8 cellular contexts compared by ENCODE assay signal in the genomic region with DNA sequence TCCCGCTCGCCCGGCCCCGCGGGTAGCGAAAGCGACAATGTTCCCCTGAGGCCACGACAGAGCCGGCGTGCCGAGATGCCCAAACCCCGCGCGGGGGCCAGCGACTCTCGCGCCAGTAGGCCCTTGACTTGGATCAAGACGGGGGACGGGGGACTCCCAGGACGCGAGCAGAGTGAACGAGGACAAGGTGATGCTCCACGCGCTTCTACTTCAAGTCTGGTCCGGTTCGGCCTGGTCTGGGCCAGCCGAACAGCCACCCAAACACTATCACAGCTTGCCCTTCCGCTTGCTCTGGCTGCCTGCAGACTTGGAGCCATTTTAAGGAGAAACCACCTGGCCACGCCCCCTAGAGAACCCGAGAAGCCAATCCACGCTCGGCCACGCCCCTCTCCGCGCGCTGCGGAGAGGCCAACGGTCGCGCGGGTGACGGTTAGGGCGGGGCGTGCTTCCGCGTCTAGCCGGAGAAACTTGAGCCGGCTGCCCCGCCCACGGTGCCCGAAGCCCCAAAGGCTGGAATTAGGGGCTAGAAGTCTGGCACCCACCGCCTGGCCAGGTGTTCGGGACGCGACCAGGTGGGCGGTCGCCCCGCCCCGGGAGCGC. TPM values are rescaled to one million over a fixed set of nuclear protein-coding genes. Genes with fewer than 3 reads are reported as not detected.
A peak's percentile ranks its signal among the peaks of the same experiment; 100 is the strongest.
DNase-seq lines count a peak whose midpoint lies in the region; ATAC-seq, FAIRE-seq and TF ChIP-seq lines count a peak whose summit lies in the region.

No MANE protein-coding gene starts in this region.

- no peaks in the 10 kb centered on the region for H3K27me3 Mint-ChIP-seq in type B pancreatic cell

- H3K27ac ChIP-seq in adipose tissue (ENCODE audit: low read depth, low read length) = peak overlapping the region; percentile 98

- intact Hi-C loops in cardiac septum (cut with DNase I) = no loop called here

- 0% methylated on average over 60 of the region's 60 CpGs for WGBS in adipose tissue, 3 donors

- peak overlapping the region; percentile 97 for H3K27ac Mint-ChIP-seq in type B pancreatic cell

- FAIRE-seq in GM12892 (lab: Jason Lieb, UNC) = no peak

- H3K4me3 Mint-ChIP-seq in type B pancreatic cell = peak overlapping the region; percentile 96

- peak; percentile 50 for ATAC-seq in HG02840 (IDR thresholded peaks at IDR 0.05; ENCODE audit: low FRiP score, unreplicated experiment)

- H3K4me1 Mint-ChIP-seq in type B pancreatic cell (ENCODE audit: unreplicated experiment) = peaks cover 11% of the 10 kb centered on the region

- no peaks in the 10 kb centered on the region for H3K9me3 Mint-ChIP-seq in type B pancreatic cell

- DNase-seq in GM12892 (ENCODE audit: insufficient read length) = peak; percentile 88
- peak; percentile 94 for DNase-seq in NCI-H1436 (lab: John Stamatoyannopoulos, UW)
- DNase-seq in SW480 (ENCODE audit: low spot score) = peak; percentile 96
- DNase-seq in cardiac septum (ENCODE audit: low spot score) = peak; percentile 99
- DNase-seq in pons (ENCODE audit: low spot score) = peak; percentile 97
- peak; percentile 98 for DNase-seq in type B pancreatic cell (ENCODE audit: extremely low spot score, unreplicated experiment)

- TF ChIP-seq POLR2A in GM12892 (IDR thresholded peaks at IDR 0.05; ENCODE audit: low read depth, low read length) = peak; percentile 100

- peaks cover 4% of the 10 kb centered on the region for H3K36me3 Mint-ChIP-seq in type B pancreatic cell

- no peak for TF ChIP-seq CTCF in type B pancreatic cell (conservative IDR thresholded peaks at IDR 0.05)

RNA-seq across cellular contexts. Expression of gene NDUFAF3, which starts 0.6 kb away (rescaled TPM):
- 45.3 TPM for polyA plus RNA-seq in GM12892 (2012; ENCODE audit: missing spikeins)
- polyA plus RNA-seq in adipose tissue = 100 to 1,000 TPM in 2 of 3 donors, 10 to 100 TPM in 1; 38.6 to 163 (median 120) TPM
- total RNA-seq in cardiac septum (140 TPM), type B pancreatic cell (ENCODE audit: low replicate concordance) (62.0 and 67.0 TPM in 2 replicates)

RNA-seq across cellular contexts. Expression of gene DALRD3, which starts 2.9 kb away (rescaled TPM):
- polyA plus RNA-seq in GM12892 (2012; ENCODE audit: missing spikeins) = 20.5 TPM
- 10 to 100 TPM; 25.5 to 46.4 (median 25.9) TPM for polyA plus RNA-seq in adipose tissue
- total RNA-seq in cardiac septum = 13.6 TPM
- 31.2 and 36.0 TPM in 2 replicates for total RNA-seq in type B pancreatic cell (ENCODE audit: low replicate concordance)

RNA-seq across cellular contexts. Expression of gene IMPDH2, which starts 7.9 kb away (rescaled TPM):
- polyA plus RNA-seq in GM12892 (2012; ENCODE audit: missing spikeins) = 252 TPM
- polyA plus RNA-seq in adipose tissue = 100 to 1,000 TPM; 124 to 247 (median 150) TPM
- 49.5 TPM for total RNA-seq in cardiac septum
- total RNA-seq in type B pancreatic cell (ENCODE audit: low replicate concordance) = 221 and 256 TPM in 2 replicates

RNA-seq across cellular contexts. Expression of gene WDR6, which starts 14.1 kb away (rescaled TPM):
- 124 TPM for polyA plus RNA-seq in GM12892 (2012; ENCODE audit: missing spikeins)
- 10 to 100 TPM; 59.2 to 90.6 (median 69.6) TPM for polyA plus RNA-seq in adipose tissue
- total RNA-seq in cardiac septum (96.6 TPM), type B pancreatic cell (ENCODE audit: low replicate concordance) (272 and 334 TPM in 2 replicates)

RNA-seq across cellular contexts. Expression of gene P4HTM, which starts 31.3 kb away (rescaled TPM):
- polyA plus RNA-seq in GM12892 (2012; ENCODE audit: missing spikeins) = 9.7 TPM
- polyA plus RNA-seq in adipose tissue = 10 to 100 TPM; 11.7 to 41.1 (median 20.2) TPM
- 37.0 TPM for total RNA-seq in cardiac septum
- 47.4 and 54.8 TPM in 2 replicates for total RNA-seq in type B pancreatic cell (ENCODE audit: low replicate concordance)

Comparison
In these comparisons a context has a peak if more than half of its experiments do, and no peak if none do; other contexts are left out.
1. Peak in every context shown above with its lines: DNase-seq, ATAC-seq and H3K27ac ChIP-seq.